23 cellular contexts compared by ENCODE assay signal in the genomic region with DNA sequence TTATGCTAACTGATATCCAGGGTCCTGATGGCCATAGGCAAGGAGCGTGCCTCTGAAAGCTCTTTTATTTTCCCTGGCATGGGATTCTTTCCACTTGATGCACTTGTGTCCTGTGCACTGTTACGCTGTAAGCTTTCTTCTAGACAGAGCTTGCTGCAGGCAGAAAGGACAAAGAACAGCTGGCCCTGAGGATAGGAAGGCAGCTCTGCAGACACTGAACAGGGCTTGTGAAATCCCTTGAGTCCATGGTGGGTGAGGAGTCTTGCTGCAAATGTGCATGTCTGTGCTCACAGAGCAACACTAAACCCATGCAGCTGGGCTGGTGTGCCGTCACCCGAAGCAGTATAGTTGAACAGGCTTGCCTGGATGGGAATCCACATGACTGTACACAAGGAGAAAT.
DNase-seq lines count a peak whose midpoint lies in the region; ATAC-seq, FAIRE-seq and TF ChIP-seq lines count a peak whose summit lies in the region.
"Had no signal": no experiment of that assay in that cellular context is flagged by ENCODE, and none has a peak within 500 bp of the region (broad histone marks: within the 10 kb centered on the region; RNA-seq: fewer than 3 reads in every experiment).

No MANE protein-coding gene starts in this region.

- peaks cover 2% of the 10 kb centered on the region for H3K4me1 Mint-ChIP-seq in neural progenitor cell
- no peaks in the 10 kb centered on the region for H3K4me1 Mint-ChIP-seq in Calu3 (ENCODE audit: low read depth, unreplicated experiment)

- peak; percentile 81 for FAIRE-seq in GM12892 (lab: Jason Lieb, UNC)
- FAIRE-seq: endothelial cell of umbilical vein, frontal cortex had no signal

- no peak for DNase-seq in GM12892 (ENCODE audit: insufficient read length)
- peak; percentile 8 for DNase-seq in NCI-H2107 treated with DMSO at 0.1 percent for 48 hours (lab: John Stamatoyannopoulos, UW; ENCODE audit: unreplicated experiment)
- DNase-seq in ecto neural progenitor cell (ENCODE audit: low spot score): peak; percentile 49
- DNase-seq in neural progenitor cell (ENCODE audit: low spot score): peak; percentile 47
- DNase-seq in RPMI8226: no peak
- DNase-seq in Calu3: no peak
- DNase-seq: activated CD8-positive, alpha-beta memory T cell treated with anti-CD3 and anti-CD28 coated beads, Interleukin-2, amount 10 ng/mL, durations not matched to agents 7 days and 5 days; activated naive CD4-positive, alpha-beta T cell treated with Interleukin-2 at 50 U/mL for 16 hours; GDM1; HFFc6; KG1; left ventricle myocardium superior; NCI-H1048; NCI-H2081; NCI-H69; right lobe of liver; stimulated activated CD4-positive, alpha-beta T cell treated with anti-CD3 and anti-CD28 coated beads, Interleukin-2, amount 100 ng/mL, for 24 hours; T-helper 9 cell had no signal

- H3K79me2 ChIP-seq in neural progenitor cell (ENCODE audit: low read depth): no peaks in the 10 kb centered on the region

- CTCF ChIA-PET in Calu3 (lab: Charles Lee): no interaction called here

- no TSS peak for BruUV-seq in Calu3 (replicated peaks; lab: Mats Ljungman, UMichigan)

- intact Hi-C loops in Calu3 (cut with micrococcal nuclease; ENCODE audit: unreplicated experiment): no loop called here

- no peaks in the 10 kb centered on the region for H3K27me3 Mint-ChIP-seq in neural progenitor cell (ENCODE audit: insufficient read depth, low read depth)
- peaks cover 24% of the 10 kb centered on the region for H3K27me3 Mint-ChIP-seq in Calu3 (ENCODE audit: unreplicated experiment)
- H3K27me3 Mint-ChIP-seq: activated CD8-positive, alpha-beta memory T cell treated with anti-CD3 and anti-CD28 coated beads, Interleukin-2, amount 10 ng/mL, durations not matched to agents 7 days and 5 days had no signal

- H3K27ac Mint-ChIP-seq in neural progenitor cell: peak overlapping the region; percentile 48
- no peak overlapping the region for H3K27ac Mint-ChIP-seq in Calu3 (ENCODE audit: unreplicated experiment)
- H3K27ac Mint-ChIP-seq: activated CD8-positive, alpha-beta memory T cell treated with anti-CD3 and anti-CD28 coated beads, Interleukin-2, amount 10 ng/mL, durations not matched to agents 7 days and 5 days; HFFc6 had no signal

- no peak overlapping the region for H3K27ac ChIP-seq in neural progenitor cell
- H3K27ac ChIP-seq: coronary artery, right lobe of liver, SJSA1 had no signal

- H3K4me3 Mint-ChIP-seq in neural progenitor cell (no peak overlapping the region), Calu3 (ENCODE audit: low read depth, unreplicated experiment) (no peak overlapping the region)
- H3K4me3 Mint-ChIP-seq: activated CD8-positive, alpha-beta memory T cell treated with anti-CD3 and anti-CD28 coated beads, Interleukin-2, amount 10 ng/mL, durations not matched to agents 7 days and 5 days; HFFc6 had no signal

- H2AFZ ChIP-seq in neural progenitor cell (replicated peaks): peak overlapping the region; percentile 73

- H3K36me3 Mint-ChIP-seq in neural progenitor cell: no peaks in the 10 kb centered on the region
- no peaks in the 10 kb centered on the region for H3K36me3 Mint-ChIP-seq in Calu3 (ENCODE audit: insufficient read depth, unreplicated experiment)

- no peaks in the 10 kb centered on the region for H4K20me1 ChIP-seq in neural progenitor cell (ENCODE audit: low read depth)

- H3K9me3 ChIP-seq in neural progenitor cell (ENCODE audit: low read depth): no peaks in the 10 kb centered on the region
- H3K9me3 ChIP-seq: right lobe of liver, SJSA1 had no signal

- H3F3A ChIP-seq in neural progenitor cell (ENCODE audit: low read depth): no peaks in the 10 kb centered on the region

- no peak overlapping the region for H3K4me3 ChIP-seq in neural progenitor cell
- H3K4me3 ChIP-seq: coronary artery, right lobe of liver, SJSA1 had no signal

- H3K36me3 ChIP-seq in neural progenitor cell: no peaks in the 10 kb centered on the region
- H3K36me3 ChIP-seq: right lobe of liver, SJSA1 had no signal

- TF ChIP-seq CTCF in neural progenitor cell (IDR thresholded peaks at IDR 0.05) (no peak), Calu3 (IDR thresholded peaks at IDR 0.05; ENCODE audit: unreplicated experiment) (no peak)

- H3K9me3 Mint-ChIP-seq in neural progenitor cell (peaks cover 3% of the 10 kb centered on the region), Calu3 (ENCODE audit: low read depth, unreplicated experiment) (peaks cover 2% of the 10 kb centered on the region)
- H3K9me3 Mint-ChIP-seq: HFFc6 had no signal

- no peak overlapping the region for H3K9ac ChIP-seq in neural progenitor cell

- H3K27me3 ChIP-seq in neural progenitor cell: no peaks in the 10 kb centered on the region
- H3K27me3 ChIP-seq: right lobe of liver, SJSA1 had no signal

- H3K4me1 ChIP-seq in neural progenitor cell: peaks cover 13% of the 10 kb centered on the region
- H3K4me1 ChIP-seq: right lobe of liver had no signal

- H3K4me2 ChIP-seq in neural progenitor cell: no peak overlapping the region

- no peak for ATAC-seq in HG02938 (IDR thresholded peaks at IDR 0.05; ENCODE audit: unreplicated experiment)
- ATAC-seq: activated CD8-positive, alpha-beta memory T cell treated with anti-CD3 and anti-CD28 coated beads, Interleukin-2, amount 10 ng/mL, durations not matched to agents 7 days and 5 days; left ventricle myocardium superior; right lobe of liver had no signal

- TF ChIP-seq POLR2A in GM12892 (IDR thresholded peaks at IDR 0.05; ENCODE audit: low read depth, low read length): no peak

Comparison
In these comparisons a context has a peak if more than half of its experiments do, and no peak if none do; other contexts are left out.
1. DNase-seq: peak in NCI-H2107 treated with DMSO at 0.1 percent for 48 hours (single experiment), ecto neural progenitor cell (single experiment) and neural progenitor cell (single experiment); none in GM12892 (single experiment), RPMI8226 (single experiment) and Calu3 (single experiment).